In genomic region chr17:17370711-17371110, GRCh38 we compare ENCODE assay signal across 20 cellular contexts.
DNase-seq lines count a peak whose midpoint lies in the region; ATAC-seq, FAIRE-seq and TF ChIP-seq lines count a peak whose summit lies in the region.
"Had no signal": no experiment of that assay in that cellular context is flagged by ENCODE, and none has a peak within 500 bp of the region (broad histone marks: within the 10 kb centered on the region; RNA-seq: fewer than 3 reads in every experiment).

No MANE protein-coding gene starts in this region.

- H3K9me3 ChIP-seq in DND-41 (ENCODE audit: insufficient read depth, low read length, severe bottlenecking) (peaks cover 5% of the 10 kb centered on the region), RWPE2 (ENCODE audit: severe bottlenecking) (no peaks in the 10 kb centered on the region), kidney (ENCODE audit: control insufficient read depth in 1 of 2, low read length in 2 of 2) (no peaks in the 10 kb centered on the region), upper lobe of right lung (no peaks in the 10 kb centered on the region)
- H3K9me3 ChIP-seq: A549, BE2C had no signal

- H2AFZ ChIP-seq in DND-41 (ENCODE audit: low read depth, low read length): no peak overlapping the region

- TF ChIP-seq CTCF in DND-41 (IDR thresholded peaks at IDR 0.05; ENCODE audit: borderline replicate concordance, extremely low read depth, low read length, poor library complexity, severe bottlenecking) (no peak), RWPE2 (IDR thresholded peaks at IDR 0.05; ENCODE audit: poor library complexity, severe bottlenecking) (no peak), kidney (IDR thresholded peaks at IDR 0.05; ENCODE audit: borderline replicate concordance, extremely low read depth, insufficient read depth) (no peak), upper lobe of right lung (IDR thresholded peaks at IDR 0.05) (no peak)

- no peak overlapping the region for H3K4me3 ChIP-seq in DND-41 (ENCODE audit: low read depth in 1 of 2, low read length in 2 of 2)
- H3K4me3 ChIP-seq in RWPE2 (ENCODE audit: severe bottlenecking): no peak overlapping the region
- no peak overlapping the region for H3K4me3 ChIP-seq in kidney (ENCODE audit: low read length in 2 of 2)
- no peak overlapping the region for H3K4me3 ChIP-seq in upper lobe of right lung
- H3K4me3 ChIP-seq: A549, GM12878, HAP-1 had no signal

- H3K27me3 ChIP-seq in DND-41 (ENCODE audit: insufficient read depth, low read length, poor library complexity) (no peaks in the 10 kb centered on the region), RWPE2 (ENCODE audit: insufficient read depth, poor library complexity, severe bottlenecking) (no peaks in the 10 kb centered on the region), upper lobe of right lung (no peaks in the 10 kb centered on the region)
- H3K27me3 ChIP-seq: BE2C had no signal

- no peak overlapping the region for H3K4me2 ChIP-seq in DND-41 (ENCODE audit: insufficient read depth, low read length)
- H3K4me2 ChIP-seq: A549 had no signal

- no peaks in the 10 kb centered on the region for H4K20me1 ChIP-seq in DND-41 (ENCODE audit: insufficient read depth, low read length)

- H3K9ac ChIP-seq in DND-41 (ENCODE audit: low read depth, low read length): no peak overlapping the region
- H3K9ac ChIP-seq in kidney (ENCODE audit: low read length in 2 of 2): no peak overlapping the region

- H3K36me3 ChIP-seq in DND-41 (ENCODE audit: insufficient read depth, low read length): no peaks in the 10 kb centered on the region
- H3K36me3 ChIP-seq in RWPE2 (ENCODE audit: low read depth): no peaks in the 10 kb centered on the region
- H3K36me3 ChIP-seq in kidney (ENCODE audit: control insufficient read depth in 1 of 2, insufficient read depth in 2 of 2, low read length in 2 of 2): no peaks in the 10 kb centered on the region
- H3K36me3 ChIP-seq in upper lobe of right lung: no peaks in the 10 kb centered on the region
- H3K36me3 ChIP-seq: BE2C, HAP-1 had no signal

- H3K79me2 ChIP-seq in DND-41 (ENCODE audit: insufficient read depth, low read length): no peaks in the 10 kb centered on the region

- FAIRE-seq in kidney (lab: Jason Lieb, UNC): no peak
- FAIRE-seq: A549, D721Med, GM12878, GM18507, H1 had no signal

- H3K4me1 ChIP-seq in DND-41 (ENCODE audit: insufficient read depth, low read length) (peaks cover 9% of the 10 kb centered on the region; the same call in 1 of the 2 replicates), RWPE2 (ENCODE audit: insufficient read depth, poor library complexity, severe bottlenecking) (no peaks in the 10 kb centered on the region), kidney (ENCODE audit: control insufficient read depth in 1 of 2, insufficient read depth in 1 of 2, low read depth in 1 of 2, low read length in 2 of 2) (no peaks in the 10 kb centered on the region), upper lobe of right lung (peaks cover 3% of the 10 kb centered on the region)
- H3K4me1 ChIP-seq: BE2C, HAP-1 had no signal

- intact Hi-C loops in kidney (cut with DNase I): no loop called here
- intact Hi-C loops in upper lobe of right lung (cut with DNase I): no loop called here

- ATAC-seq in DND-41 (ENCODE audit: insufficient read depth, low read depth) (no peak), RWPE2 (ENCODE audit: low read depth) (no peak), upper lobe of right lung (peak; percentile 15), GM19463 (IDR thresholded peaks at IDR 0.05; ENCODE audit: unreplicated experiment) (no peak), GM19397 (IDR thresholded peaks at IDR 0.05; ENCODE audit: unreplicated experiment) (no peak)
- ATAC-seq: A549, GM12878 had no signal

- H3K27ac ChIP-seq in DND-41 (ENCODE audit: low read length): 0 out of 2 replicates have a peak overlapping the region, but pooled peaks have one; percentile 38
- H3K27ac ChIP-seq in RWPE2 (ENCODE audit: poor library complexity, severe bottlenecking): no peak overlapping the region
- H3K27ac ChIP-seq in kidney (ENCODE audit: low read depth in 2 of 2, low read length in 2 of 2): no peak overlapping the region
- no peak overlapping the region for H3K27ac ChIP-seq in upper lobe of right lung
- H3K27ac ChIP-seq: A549, C4-2B, HL-60 had no signal

- DNase-seq in DND-41 (no peak), RWPE2 (ENCODE audit: low spot score) (peak; percentile 33), kidney (peak; percentile 19), upper lobe of right lung (peak; percentile 46), LoVo (ENCODE audit: low spot score) (no peak)
- DNase-seq: BE2C; CD4-positive, alpha-beta memory T cell; DMS153; IMR-90; KBM-7 had no signal

Comparison
In these comparisons a context has a peak if more than half of its experiments do, and no peak if none do; other contexts are left out.
1. DNase-seq: peak in RWPE2 (single experiment), kidney (single experiment) and upper lobe of right lung (single experiment); none in DND-41 (single experiment) and LoVo (single experiment).